ENCODE assay signal across 1 cellular context in genomic region chr12:49332441-49332861, GRCh38.
A peak's percentile ranks its signal among the peaks of the same experiment; 100 is the strongest.
TF ChIP-seq lines count a peak whose summit lies in the region.

No MANE protein-coding gene starts in this region.

TF ChIP-seq in H1, 55 proteins besides CTCF, POLR2A, EP300 and RAD21:
- peak; percentile 11 for TF ChIP-seq EZH2 (IDR thresholded peaks at IDR 0.05; ENCODE audit: low read depth, low read length, severe bottlenecking)
- no peak for TF ChIP-seq BCL11A (IDR thresholded peaks at IDR 0.05; ENCODE audit: low read depth in 2 of 2, low read length in 2 of 2)
